18 cellular contexts compared by ENCODE assay signal in the genomic region with DNA sequence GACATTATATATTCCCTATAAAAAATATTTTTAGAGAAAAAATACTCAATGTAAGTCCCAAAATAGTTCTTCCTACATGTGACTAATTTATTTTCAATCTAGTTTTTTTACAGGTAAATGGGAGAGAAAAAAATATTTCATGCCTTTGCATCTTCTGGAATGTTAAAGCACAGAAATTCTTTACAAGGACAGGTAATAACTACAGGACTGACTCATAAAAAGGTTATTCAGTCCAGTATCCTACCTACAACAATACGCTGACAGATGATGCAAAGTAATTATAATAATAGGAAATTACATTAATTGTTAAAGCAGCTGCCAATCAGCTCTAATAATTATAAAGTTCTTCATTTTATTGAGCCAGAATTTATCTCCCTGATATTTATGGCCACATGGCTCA.
DNase-seq lines count a peak whose midpoint lies in the region; ATAC-seq and TF ChIP-seq lines count a peak whose summit lies in the region.
"Had no signal": no experiment of that assay in that cellular context is flagged by ENCODE, and none has a peak within 500 bp of the region (broad histone marks: within the 10 kb centered on the region; RNA-seq: fewer than 3 reads in every experiment).

No MANE protein-coding gene starts in this region.

- DNase-seq in RWPE2 (ENCODE audit: low spot score) (no peak), kidney tubule cell (ENCODE audit: low spot score) (peak; percentile 5), renal cortical epithelial cell (ENCODE audit: low read depth) (peak; percentile 12), NCI-H2081 (lab: John Stamatoyannopoulos, UW) (no peak), Kasumi-1 (lab: John Stamatoyannopoulos, UW) (no peak), NK-92 (lab: John Stamatoyannopoulos, UW; ENCODE audit: unreplicated experiment) (no peak)
- DNase-seq: 8988T; C1 segment of cervical spinal cord; Calu3; CD4-positive, alpha-beta memory T cell; COR-L47; DMS53; DMS79 treated with DMSO at 0.1 percent for 48 hours; GF-D8; GOT3; HFFc6 had no signal

- no peak for TF ChIP-seq CTCF in RWPE2 (IDR thresholded peaks at IDR 0.05; ENCODE audit: poor library complexity, severe bottlenecking)

- H3K27ac ChIP-seq in RWPE2 (ENCODE audit: poor library complexity, severe bottlenecking), result no peak overlapping the region

- H3K4me1 ChIP-seq in RWPE2 (ENCODE audit: insufficient read depth, poor library complexity, severe bottlenecking), result peaks cover 2% of the 10 kb centered on the region
- H3K4me1 ChIP-seq: HAP-1 had no signal

- no peak overlapping the region for H3K4me3 ChIP-seq in RWPE2 (ENCODE audit: severe bottlenecking)
- H3K4me3 ChIP-seq: HAP-1 had no signal

- ATAC-seq in RWPE2 (ENCODE audit: low read depth) (peak; percentile 53; the same call in 1 of the 3 replicates), GM21576 (IDR thresholded peaks at IDR 0.05; ENCODE audit: unreplicated experiment) (no peak)

- no peaks in the 10 kb centered on the region for H3K27me3 ChIP-seq in RWPE2 (ENCODE audit: insufficient read depth, poor library complexity, severe bottlenecking)

- 0 out of 2 replicates have a peak, but pooled peaks cover 3% of the 10 kb centered on the region for H3K36me3 ChIP-seq in RWPE2 (ENCODE audit: low read depth)
- H3K36me3 ChIP-seq: HAP-1 had no signal

- H3K9me3 ChIP-seq in RWPE2 (ENCODE audit: severe bottlenecking), result no peaks in the 10 kb centered on the region
- H3K9me3 ChIP-seq: HAP-1 had no signal

Comparison
In these comparisons a context has a peak if more than half of its experiments do, and no peak if none do; other contexts are left out.
1. DNase-seq: peak in kidney tubule cell (single experiment) and renal cortical epithelial cell (single experiment); none in RWPE2 (single experiment), NCI-H2081 (0 of 2), Kasumi-1 (0 of 2) and NK-92 (single experiment).